In genomic region chr16:6667393-6667792, GRCh38 we compare ENCODE assay signal across 2 cellular contexts.
"Had no signal": no experiment of that assay in that cellular context is flagged by ENCODE, and none has a peak within 500 bp of the region (broad histone marks: within the 10 kb centered on the region; RNA-seq: fewer than 3 reads in every experiment).

No MANE protein-coding gene starts in this region.

- DNase-seq: GDM1, GF-D8 had no signal
